Comparison of ENCODE assay signal across 12 cellular contexts in genomic region chr6:132961610-132962009, GRCh38.
A peak's percentile ranks its signal among the peaks of the same experiment; 100 is the strongest.
DNase-seq lines count a peak whose midpoint lies in the region; ATAC-seq, FAIRE-seq and TF ChIP-seq lines count a peak whose summit lies in the region.
"Had no signal": no experiment of that assay in that cellular context is flagged by ENCODE, and none has a peak within 500 bp of the region (broad histone marks: within the 10 kb centered on the region; RNA-seq: fewer than 3 reads in every experiment).

No MANE protein-coding gene starts in this region.

- TF ChIP-seq CTCF in BE2C (IDR thresholded peaks at IDR 0.05; ENCODE audit: low read depth, low read length): peak; percentile 43
- no peak for TF ChIP-seq CTCF in right atrium auricular region (IDR thresholded peaks at IDR 0.05)

- no peaks in the 10 kb centered on the region for H3K36me3 ChIP-seq in BE2C
- H3K36me3 ChIP-seq in right atrium auricular region: no peaks in the 10 kb centered on the region
- H3K36me3 ChIP-seq: ascending aorta, transverse colon had no signal

- no peaks in the 10 kb centered on the region for H3K27me3 ChIP-seq in BE2C
- H3K27me3 ChIP-seq in right atrium auricular region: no peaks in the 10 kb centered on the region
- H3K27me3 ChIP-seq: ascending aorta had no signal

- H3K4me3 ChIP-seq in BE2C (ENCODE audit: low read depth, low read length) (no peak overlapping the region), right atrium auricular region (no peak overlapping the region)
- H3K4me3 ChIP-seq: ascending aorta, transverse colon had no signal

- DNase-seq in BE2C (no peak), GM12891 (ENCODE audit: insufficient read length, low spot score) (no peak), OCI-M1 (lab: John Stamatoyannopoulos, UW) (peak; percentile 17), iPS-NIHi7 (ENCODE audit: extremely low spot score) (peak; percentile 34), right atrium auricular region (ENCODE audit: low spot score) (no peak), posterior vena cava (ENCODE audit: low spot score) (no peak), cerebellar nuclear complex (lab: John Stamatoyannopoulos, UW) (no peak)
- DNase-seq: NCI-H2171 treated with DMSO at 0.1 percent for 48 hours, posterior cingulate gyrus, transverse colon had no signal

- intact Hi-C loops in posterior vena cava (cut with DNase I): no loop called here

- H3K27ac ChIP-seq in right atrium auricular region: no peak overlapping the region
- H3K27ac ChIP-seq: ascending aorta, transverse colon had no signal

- no peak for TF ChIP-seq POLR2A in GM12891 (IDR thresholded peaks at IDR 0.05; ENCODE audit: low read depth, low read length)

- H3K9me3 ChIP-seq in BE2C: no peaks in the 10 kb centered on the region
- H3K9me3 ChIP-seq in right atrium auricular region: no peaks in the 10 kb centered on the region
- H3K9me3 ChIP-seq: ascending aorta, transverse colon had no signal

- ATAC-seq in GM21723 (IDR thresholded peaks at IDR 0.05; ENCODE audit: unreplicated experiment): no peak

- peak; percentile 60 for FAIRE-seq in GM12891 (lab: Jason Lieb, UNC)

- H3K4me1 ChIP-seq in BE2C (peaks cover 24% of the 10 kb centered on the region), right atrium auricular region (peaks cover 0 to 11% of the 10 kb centered on the region in 2 donors)
- H3K4me1 ChIP-seq: ascending aorta, transverse colon had no signal

TF ChIP-seq in GM12891, 5 proteins besides CTCF, POLR2A, EP300 and RAD21:
- TF ChIP-seq PAX5 (IDR thresholded peaks at IDR 0.05; ENCODE audit: insufficient read depth, low read length, severe bottlenecking) (no peak), SPI1 (IDR thresholded peaks at IDR 0.05; ENCODE audit: low read depth, low read length) (no peak), POLR2AphosphoS5 (IDR thresholded peaks at IDR 0.05; ENCODE audit: low read depth, low read length) (no peak), POU2F2 (IDR thresholded peaks at IDR 0.05; ENCODE audit: low read depth, low read length) (no peak), TAF1 (IDR thresholded peaks at IDR 0.05; ENCODE audit: low read depth, low read length) (no peak)

Comparison
In these comparisons a context has a peak if more than half of its experiments do, and no peak if none do; other contexts are left out.
1. DNase-seq: peak in OCI-M1 (single experiment) and iPS-NIHi7 (single experiment); none in BE2C (single experiment), GM12891 (single experiment), right atrium auricular region (single experiment), posterior vena cava (single experiment) and cerebellar nuclear complex (0 of 2).